In the genomic region with DNA sequence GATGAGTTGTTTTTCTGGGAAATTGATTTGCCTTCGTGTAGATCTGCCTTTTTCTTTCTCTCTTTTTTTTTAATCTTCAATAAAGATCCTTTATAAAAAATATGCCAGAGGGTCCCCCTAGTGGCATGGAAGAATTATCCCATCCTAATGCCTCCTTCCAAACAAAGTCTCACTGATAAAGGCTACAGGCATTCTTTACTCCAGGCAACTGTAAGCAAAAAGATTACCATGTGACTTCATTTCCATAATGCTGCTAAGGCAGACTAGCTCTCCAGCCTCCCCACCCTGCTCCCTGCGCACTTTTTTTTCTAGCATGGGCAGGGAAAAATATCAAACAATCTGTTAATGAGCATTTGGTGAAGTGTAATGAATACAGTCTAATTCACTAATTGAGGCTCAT, we compare ENCODE assay signal across 12 cellular contexts.
A peak's percentile ranks its signal among the peaks of the same experiment; 100 is the strongest.
DNase-seq lines count a peak whose midpoint lies in the region; ATAC-seq and TF ChIP-seq lines count a peak whose summit lies in the region.
"Had no signal": no experiment of that assay in that cellular context is flagged by ENCODE, and none has a peak within 500 bp of the region (broad histone marks: within the 10 kb centered on the region; RNA-seq: fewer than 3 reads in every experiment).

No MANE protein-coding gene starts in this region.

- DNase-seq in NCI-H146 (lab: John Stamatoyannopoulos, UW) (peak; percentile 0), NCI-H146 treated with DMSO at 0.1 percent for 48 hours (lab: John Stamatoyannopoulos, UW; ENCODE audit: unreplicated experiment) (no peak), NCI-H748 treated with DMSO at 0.1 percent for 48 hours (lab: John Stamatoyannopoulos, UW) (peak; percentile 6), epithelial cell of esophagus (ENCODE audit: low read depth) (peak; percentile 66), renal cortical epithelial cell (ENCODE audit: low read depth) (peak; percentile 2), colonic mucosa (no peak), left lung (no peak)
- DNase-seq: activated CD4-positive, alpha-beta T cell treated with anti-CD3 and anti-CD28 coated beads, Interleukin-2, amount 50 U/mL, for 48 hours; NCI-H1694 treated with DMSO at 0.1 percent for 48 hours; substantia nigra had no signal

- H3K4me1 ChIP-seq in colonic mucosa (no peaks in the 10 kb centered on the region), left lung (no peaks in the 10 kb centered on the region)
- H3K4me1 ChIP-seq: SJCRH30 had no signal

- H3K36me3 ChIP-seq in colonic mucosa: no peaks in the 10 kb centered on the region
- H3K36me3 ChIP-seq in left lung: no peaks in the 10 kb centered on the region
- H3K36me3 ChIP-seq: SJCRH30 had no signal

- ATAC-seq in GM19452 (IDR thresholded peaks at IDR 0.05; ENCODE audit: unreplicated experiment) (no peak), left lung (no peak)

- no peaks in the 10 kb centered on the region for H3K9me3 ChIP-seq in colonic mucosa
- no peaks in the 10 kb centered on the region for H3K9me3 ChIP-seq in left lung
- H3K9me3 ChIP-seq: SJCRH30 had no signal

- H3K27me3 ChIP-seq in colonic mucosa (no peaks in the 10 kb centered on the region), left lung (no peaks in the 10 kb centered on the region)
- H3K27me3 ChIP-seq: SJCRH30 had no signal

- intact Hi-C loops in colonic mucosa (cut with DNase I) (no loop called here), left lung (cut with DNase I) (no loop called here)

- H3K27ac ChIP-seq in colonic mucosa: no peak overlapping the region
- H3K27ac ChIP-seq in left lung: no peak overlapping the region
- H3K27ac ChIP-seq: SJCRH30 had no signal

- H3K9ac ChIP-seq in colonic mucosa (ENCODE audit: low read depth in 2 of 2, low read length in 2 of 2): no peak overlapping the region

- TF ChIP-seq CTCF in epithelial cell of esophagus (IDR thresholded peaks at IDR 0.05; ENCODE audit: insufficient read depth, low read depth, low read length, missing control alignments) (peak; percentile 69), colonic mucosa (IDR thresholded peaks at IDR 0.05) (no peak), left lung (IDR thresholded peaks at IDR 0.05) (no peak)

- H3K4me3 ChIP-seq in epithelial cell of esophagus (ENCODE audit: low read length): no peak overlapping the region
- no peak overlapping the region for H3K4me3 ChIP-seq in colonic mucosa
- no peak overlapping the region for H3K4me3 ChIP-seq in left lung
- H3K4me3 ChIP-seq: SJCRH30 had no signal

Comparison
In these comparisons a context has a peak if more than half of its experiments do, and no peak if none do; other contexts are left out.
1. DNase-seq: peak in NCI-H146 (single experiment), NCI-H748 treated with DMSO at 0.1 percent for 48 hours (single experiment), epithelial cell of esophagus (single experiment) and renal cortical epithelial cell (single experiment); none in NCI-H146 treated with DMSO at 0.1 percent for 48 hours (single experiment), colonic mucosa (single experiment) and left lung (0 of 2).